Comparison of ENCODE assay signal across 24 cellular contexts in the genomic region with DNA sequence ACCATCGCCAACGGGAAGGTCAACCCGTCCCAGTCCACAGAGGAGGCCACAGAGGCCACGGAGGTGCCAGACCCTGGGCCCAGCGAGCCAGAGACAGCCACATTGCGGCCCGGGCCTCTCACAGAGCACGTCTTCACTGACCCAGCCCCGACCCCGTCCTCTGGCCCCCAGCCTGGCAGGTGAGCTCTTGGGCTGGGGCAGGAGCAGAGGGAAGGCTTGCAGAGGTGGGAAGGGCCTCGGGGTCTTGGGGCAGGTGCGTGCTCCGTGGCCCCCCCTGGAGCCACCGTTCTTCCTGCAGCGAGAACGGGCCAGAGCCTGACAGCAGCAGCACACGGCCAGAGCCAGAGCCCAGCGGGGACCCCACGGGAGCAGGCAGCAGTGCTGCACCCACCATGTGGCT.
"Had no signal": no experiment of that assay in that cellular context is flagged by ENCODE, and none has a peak within 500 bp of the region (broad histone marks: within the 10 kb centered on the region; RNA-seq: fewer than 3 reads in every experiment).

No MANE protein-coding gene starts in this region.

- H3K27ac ChIP-seq: brain microvascular endothelial cell, KMS-11, SK-N-MC, VCaP had no signal

- H3K4me3 Mint-ChIP-seq: activated CD4-positive, alpha-beta memory T cell treated with anti-CD3 and anti-CD28 coated beads for 36 hours; activated CD4-positive, alpha-beta T cell treated with anti-CD3 and anti-CD28 coated beads, Interleukin-2, amount 10 ng/mL, durations not matched to agents 7 days and 5 days; activated naive CD4-positive, alpha-beta T cell treated with anti-CD3 and anti-CD28 coated beads, Interleukin-2, amount 10 ng/mL, durations not matched to agents 7 days and 5 days; activated naive CD8-positive, alpha-beta T cell treated with anti-CD3 and anti-CD28 coated beads for 36 hours; activated T-cell treated with anti-CD3 and anti-CD28 coated beads, Interleukin-2, amount 50 U/mL, for 72 hours; T-cell had no signal

- ATAC-seq: activated T-cell treated with anti-CD3 and anti-CD28 coated beads, Interleukin-2, amount 50 U/mL, for 72 hours; Right ventricle myocardium inferior; T-cell had no signal

- H3K27me3 ChIP-seq: brain microvascular endothelial cell had no signal

- H3K9me3 Mint-ChIP-seq: activated CD4-positive, alpha-beta memory T cell treated with anti-CD3 and anti-CD28 coated beads for 36 hours; activated CD4-positive, alpha-beta T cell treated with anti-CD3 and anti-CD28 coated beads, Interleukin-2, amount 10 ng/mL, durations not matched to agents 7 days and 5 days; activated naive CD4-positive, alpha-beta T cell treated with anti-CD3 and anti-CD28 coated beads, Interleukin-2, amount 10 ng/mL, durations not matched to agents 7 days and 5 days; activated naive CD8-positive, alpha-beta T cell treated with anti-CD3 and anti-CD28 coated beads for 36 hours; activated T-cell treated with anti-CD3 and anti-CD28 coated beads, Interleukin-2, amount 50 U/mL, for 72 hours; activated T-helper 2 cell treated with anti-CD3 and anti-CD28 coated beads, Interferon-gamma antibody, Interleukin-2, Interleukin-4, amounts not matched to agents 10 μg/mL and 5 μg/mL and 100 μg/mL, durations not matched to agents 14 hours and 24 hours and 36 hours; T-cell had no signal

- H3K9ac ChIP-seq: KMS-11 had no signal

- H3K27ac Mint-ChIP-seq: activated CD4-positive, alpha-beta memory T cell treated with anti-CD3 and anti-CD28 coated beads for 36 hours; activated CD4-positive, alpha-beta T cell treated with anti-CD3 and anti-CD28 coated beads, Interleukin-2, amount 10 ng/mL, durations not matched to agents 7 days and 5 days; activated naive CD4-positive, alpha-beta T cell treated with anti-CD3 and anti-CD28 coated beads, Interleukin-2, amount 10 ng/mL, durations not matched to agents 7 days and 5 days; activated naive CD8-positive, alpha-beta T cell treated with anti-CD3 and anti-CD28 coated beads for 36 hours; activated T-cell treated with anti-CD3 and anti-CD28 coated beads, Interleukin-2, amount 50 U/mL, for 72 hours; activated T-helper 2 cell treated with anti-CD3 and anti-CD28 coated beads, Interferon-gamma antibody, Interleukin-2, Interleukin-4, amounts not matched to agents 10 μg/mL and 5 μg/mL and 100 μg/mL, durations not matched to agents 14 hours and 24 hours and 36 hours; T-cell had no signal

- DNase-seq: activated CD4-positive, alpha-beta memory T cell treated with anti-CD3 and anti-CD28 coated beads for 36 hours; activated CD4-positive, alpha-beta T cell treated with anti-CD3 and anti-CD28 coated beads, Interleukin-2, amount 10 ng/mL, durations not matched to agents 7 days and 5 days; activated CD4-positive, CD25-positive, alpha-beta regulatory T cell; activated CD8-positive, alpha-beta memory T cell treated with anti-CD3 and anti-CD28 coated beads for 24 hours; activated gamma-delta T cell treated with Interleukin-2 at 50 U/mL for 16 hours; activated naive CD4-positive, alpha-beta T cell treated with anti-CD3 and anti-CD28 coated beads, Interleukin-2, amount 10 ng/mL, durations not matched to agents 7 days and 5 days; activated naive CD8-positive, alpha-beta T cell treated with anti-CD3 and anti-CD28 coated beads for 36 hours; activated T-cell treated with anti-CD3 and anti-CD28 coated beads, Interleukin-2, amount 50 U/mL, for 72 hours; brain microvascular endothelial cell; NCI-H1092; NCI-H1417; NCI-H1930; NCI-H2171; NCI-H2227 treated with DMSO at 0.1 percent for 48 hours; NCI-H446 treated with DMSO at 0.1 percent for 48 hours; NCI-H526 treated with DMSO at 0.1 percent for 48 hours; NCI-H82; T-cell; T-helper 2 cell had no signal

- H3K4me2 ChIP-seq: KMS-11 had no signal

- H3K4me3 ChIP-seq: SK-N-MC had no signal

- H3K27me3 Mint-ChIP-seq: activated CD4-positive, alpha-beta memory T cell treated with anti-CD3 and anti-CD28 coated beads for 36 hours; activated CD4-positive, alpha-beta T cell treated with anti-CD3 and anti-CD28 coated beads, Interleukin-2, amount 10 ng/mL, durations not matched to agents 7 days and 5 days; activated naive CD4-positive, alpha-beta T cell treated with anti-CD3 and anti-CD28 coated beads, Interleukin-2, amount 10 ng/mL, durations not matched to agents 7 days and 5 days; activated naive CD8-positive, alpha-beta T cell treated with anti-CD3 and anti-CD28 coated beads for 36 hours; T-cell had no signal
